13 cellular contexts compared by ENCODE assay signal in the genomic region with DNA sequence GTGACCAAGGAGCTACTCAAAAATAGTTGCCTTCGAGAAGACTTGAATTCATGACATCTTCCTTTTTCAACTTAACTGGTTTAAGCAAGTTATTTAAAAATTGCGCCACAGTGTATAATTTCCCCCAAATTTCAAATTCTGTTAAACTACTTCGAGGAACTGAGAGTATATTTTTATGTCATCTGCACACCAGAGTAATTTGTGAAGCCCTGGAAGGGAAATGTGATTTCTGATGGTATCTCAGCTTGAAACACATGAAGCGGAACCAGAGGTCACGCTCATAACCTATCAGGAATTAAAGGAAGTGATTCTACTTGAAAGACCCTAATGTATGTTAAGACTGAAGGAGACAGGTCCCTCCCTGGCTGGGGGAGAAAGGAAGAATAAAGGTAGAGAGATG. TPM values are rescaled to one million over a fixed set of nuclear protein-coding genes. Genes with fewer than 3 reads are reported as not detected.
DNase-seq lines count a peak whose midpoint lies in the region; ATAC-seq and TF ChIP-seq lines count a peak whose summit lies in the region.
"Had no signal": no experiment of that assay in that cellular context is flagged by ENCODE, and none has a peak within 500 bp of the region (broad histone marks: within the 10 kb centered on the region; RNA-seq: fewer than 3 reads in every experiment).

No MANE protein-coding gene starts in this region.

- peak; percentile 70 for ATAC-seq in GM18498 (IDR thresholded peaks at IDR 0.05; ENCODE audit: unreplicated experiment)
- peak; percentile 73 for ATAC-seq in GM21390 (IDR thresholded peaks at IDR 0.05; ENCODE audit: unreplicated experiment)
- peak; percentile 48 for ATAC-seq in HG03196 (IDR thresholded peaks at IDR 0.05; ENCODE audit: unreplicated experiment)
- no peak for ATAC-seq in natural killer cell
- ATAC-seq in left ventricle myocardium superior = no peak
- ATAC-seq: activated CD4-positive, alpha-beta T cell treated with anti-CD3 and anti-CD28 coated beads for 36 hours; activated naive CD8-positive, alpha-beta T cell treated with anti-CD3 and anti-CD28 coated beads, Interleukin-2, amount 50 U/mL, for 24 hours had no signal

- H3K27ac ChIP-seq in endodermal cell (ENCODE audit: low read depth, low read length) (peak overlapping the region; percentile 36), MM.1S (ENCODE audit: low read length) (no peak overlapping the region)
- H3K27ac ChIP-seq: epithelial cell of prostate, right atrium auricular region had no signal

- H3K4me1 Mint-ChIP-seq in endodermal cell = peaks cover 10% of the 10 kb centered on the region
- peaks cover 14% of the 10 kb centered on the region in 2 donors for H3K4me1 Mint-ChIP-seq in natural killer cell

- peaks cover 4% of the 10 kb centered on the region for H3K4me1 ChIP-seq in endodermal cell (ENCODE audit: control insufficient read depth, insufficient read depth, low read length)
- peaks cover 4% of the 10 kb centered on the region; the same call in 1 of the 2 replicates for H3K4me1 ChIP-seq in MM.1S (ENCODE audit: low read length)

- H3K27ac Mint-ChIP-seq in endodermal cell = no peak overlapping the region
- no peak overlapping the region for H3K27ac Mint-ChIP-seq in natural killer cell
- H3K27ac Mint-ChIP-seq: activated CD4-positive, alpha-beta T cell treated with anti-CD3 and anti-CD28 coated beads for 36 hours; activated naive CD8-positive, alpha-beta T cell treated with anti-CD3 and anti-CD28 coated beads, Interleukin-2, amount 50 U/mL, for 24 hours had no signal

- H3K36me3 Mint-ChIP-seq in endodermal cell (ENCODE audit: low read depth) = no peaks in the 10 kb centered on the region
- H3K36me3 Mint-ChIP-seq in natural killer cell = no peaks in the 10 kb centered on the region

- H3K27me3 ChIP-seq in endodermal cell (ENCODE audit: control insufficient read depth, insufficient read depth, low read length, poor library complexity, severe bottlenecking) = no peaks in the 10 kb centered on the region
- no peaks in the 10 kb centered on the region for H3K27me3 ChIP-seq in MM.1S (replicated peaks; ENCODE audit: insufficient read depth, low read length)
- H3K27me3 ChIP-seq: right atrium auricular region had no signal

- TF ChIP-seq CTCF in endodermal cell (conservative IDR thresholded peaks at IDR 0.05) = no peak
- TF ChIP-seq CTCF in MM.1S (IDR thresholded peaks at IDR 0.05; ENCODE audit: low read length) = no peak
- TF ChIP-seq CTCF in natural killer cell (IDR thresholded peaks at IDR 0.05) = no peak

- intact Hi-C loops in natural killer cell (cut with micrococcal nuclease) = no loop called here
- intact Hi-C loops in left ventricle myocardium superior (cut with micrococcal nuclease) = no loop called here

- H3K9me3 ChIP-seq in endodermal cell (ENCODE audit: control insufficient read depth, low read length) = no peaks in the 10 kb centered on the region
- no peaks in the 10 kb centered on the region for H3K9me3 ChIP-seq in MM.1S (replicated peaks; ENCODE audit: insufficient read depth, low read length)
- H3K9me3 ChIP-seq: right atrium auricular region had no signal

- H3K9ac ChIP-seq in endodermal cell (ENCODE audit: extremely low read depth, low read length, poor library complexity, severe bottlenecking) = no peak overlapping the region
- H3K9ac ChIP-seq in MM.1S (ENCODE audit: low read length) = no peak overlapping the region

- no peaks in the 10 kb centered on the region for H3K27me3 Mint-ChIP-seq in endodermal cell (ENCODE audit: insufficient read depth)
- peaks cover 0 to 10% of the 10 kb centered on the region in 2 donors for H3K27me3 Mint-ChIP-seq in natural killer cell (ENCODE audit: low read depth in 2 of 2)
- H3K27me3 Mint-ChIP-seq: activated CD4-positive, alpha-beta T cell treated with anti-CD3 and anti-CD28 coated beads for 36 hours; activated naive CD8-positive, alpha-beta T cell treated with anti-CD3 and anti-CD28 coated beads, Interleukin-2, amount 50 U/mL, for 24 hours had no signal

- no peaks in the 10 kb centered on the region for H3F3A ChIP-seq in MM.1S (ENCODE audit: insufficient read depth, low read length)

- H2AFZ ChIP-seq in MM.1S (ENCODE audit: low read length) = no peak overlapping the region

- H3K4me3 ChIP-seq in endodermal cell (ENCODE audit: low read length) (no peak overlapping the region), MM.1S (ENCODE audit: low read length) (no peak overlapping the region)
- H3K4me3 ChIP-seq: right atrium auricular region had no signal

- no peak overlapping the region for H3K4me2 ChIP-seq in MM.1S (ENCODE audit: low read depth, low read length)

- no peaks in the 10 kb centered on the region for H3K36me3 ChIP-seq in endodermal cell (ENCODE audit: control insufficient read depth, insufficient read depth, low read length)
- H3K36me3 ChIP-seq in MM.1S (replicated peaks; ENCODE audit: insufficient read depth, low read length) = no peaks in the 10 kb centered on the region
- H3K36me3 ChIP-seq: right atrium auricular region had no signal

- H3K9me2 ChIP-seq in MM.1S (replicated peaks; ENCODE audit: insufficient read depth, low read length) = no peaks in the 10 kb centered on the region

- DNase-seq in endodermal cell = no peak
- no peak for DNase-seq in MM.1S
- no peak for DNase-seq in natural killer cell
- no peak for DNase-seq in HuH-7 (ENCODE audit: low spot score)
- no peak for DNase-seq in left ventricle myocardium superior
- DNase-seq: activated CD4-positive, alpha-beta T cell treated with anti-CD3 and anti-CD28 coated beads for 36 hours; activated naive CD8-positive, alpha-beta T cell treated with anti-CD3 and anti-CD28 coated beads, Interleukin-2, amount 50 U/mL, for 24 hours; COR-L47 had no signal

- H3K4me3 Mint-ChIP-seq in endodermal cell = no peak overlapping the region
- H3K4me3 Mint-ChIP-seq in natural killer cell = no peak overlapping the region
- H3K4me3 Mint-ChIP-seq: activated CD4-positive, alpha-beta T cell treated with anti-CD3 and anti-CD28 coated beads for 36 hours; activated naive CD8-positive, alpha-beta T cell treated with anti-CD3 and anti-CD28 coated beads, Interleukin-2, amount 50 U/mL, for 24 hours had no signal

- WGBS in endodermal cell (ENCODE audit: insufficient coverage in 1 of 2, insufficient read length in 1 of 2), 2 experiments = 94 to 100% methylated on average over 3 to 5 of the region's 5 CpGs

- H4K20me1 ChIP-seq in MM.1S (ENCODE audit: insufficient read depth, low read length) = no peaks in the 10 kb centered on the region

- no peaks in the 10 kb centered on the region for H3K79me2 ChIP-seq in MM.1S (ENCODE audit: low read length)

- no peaks in the 10 kb centered on the region for H3K9me3 Mint-ChIP-seq in endodermal cell
- H3K9me3 Mint-ChIP-seq in natural killer cell = no peaks in the 10 kb centered on the region

RNA-seq across cellular contexts. Expression of gene DARS1, which starts 33.9 kb away (rescaled TPM):
- total RNA-seq in endodermal cell (10 to 100 TPM; 70.5 to 75.9 TPM), natural killer cell (10 to 100 TPM; 28.4 to 31.3 (median 30.3) TPM), left ventricle myocardium superior (62.0 TPM)
- 107 TPM for polyA plus RNA-seq in endodermal cell (2013, experiment 1 of 2)
- 103 TPM for polyA plus RNA-seq in endodermal cell (2013, experiment 2 of 2)

Comparison
In these comparisons a context has a peak if more than half of its experiments do, and no peak if none do; other contexts are left out.
1. ATAC-seq: peak in GM18498 (single experiment), GM21390 (single experiment) and HG03196 (single experiment); none in natural killer cell (0 of 3) and left ventricle myocardium superior (single experiment).